Comparison of ENCODE assay signal across 9 cellular contexts in the genomic region with DNA sequence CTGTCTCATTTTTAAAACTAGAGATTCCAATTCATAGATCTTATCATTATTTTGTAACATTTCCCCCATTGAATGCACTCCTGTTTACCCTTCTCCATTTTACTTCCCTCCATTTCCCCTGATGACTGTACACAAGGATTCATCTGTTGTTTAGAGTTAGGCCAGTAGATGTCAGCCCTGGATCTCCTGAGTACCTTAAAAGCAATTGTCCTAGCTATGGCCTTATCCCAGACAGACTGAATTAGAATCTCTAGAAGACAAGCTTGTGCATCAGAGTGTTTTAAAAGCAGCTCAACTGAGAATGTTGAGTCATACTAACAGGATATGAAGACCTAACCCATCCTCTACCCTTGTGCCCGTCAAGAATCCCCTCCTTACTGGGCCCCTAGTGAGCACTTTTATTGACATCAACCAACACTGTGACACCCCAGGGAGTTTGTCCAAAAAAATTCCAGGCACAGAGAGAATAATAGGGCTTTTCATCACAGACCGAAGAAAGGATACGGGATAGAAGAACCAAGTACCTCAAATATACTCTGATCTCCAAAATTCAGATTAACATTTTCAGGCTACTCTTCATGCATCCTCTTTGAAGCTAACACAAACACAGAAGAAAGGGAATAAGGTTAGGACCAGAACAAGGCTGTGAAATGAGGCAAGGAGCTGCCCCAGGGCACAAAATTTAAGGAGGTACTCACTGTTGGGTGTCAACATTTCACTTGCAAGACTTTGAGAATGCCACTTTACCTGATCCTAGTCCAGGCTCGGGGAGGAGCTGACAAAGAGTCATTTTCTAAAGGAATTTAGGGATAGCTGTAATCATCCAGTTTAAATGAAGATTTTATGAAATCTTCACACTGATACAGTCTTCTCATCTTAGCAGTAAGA. TPM values are rescaled to one million over a fixed set of nuclear protein-coding genes. Genes with fewer than 3 reads are reported as not detected.
DNase-seq lines count a peak whose midpoint lies in the region; ATAC-seq and TF ChIP-seq lines count a peak whose summit lies in the region.
"Had no signal": no experiment of that assay in that cellular context is flagged by ENCODE, and none has a peak within 500 bp of the region (broad histone marks: within the 10 kb centered on the region; RNA-seq: fewer than 3 reads in every experiment).

No MANE protein-coding gene starts in this region.

- CTCF ChIA-PET in MCF 10A (lab: Yijun Ruan, JAX): interaction anchor here (0.6 to 5.7 kb wide), 53 partner anchors 10 to 1884 kb away, joined by 3 to 193 read pairs (median 4); a partner anchor contains a TSS

- no peak for TF ChIP-seq EP300 in Ishikawa (IDR thresholded peaks at IDR 0.05; ENCODE audit: borderline replicate concordance)

- no peak for TF ChIP-seq POLR2A in breast epithelium (IDR thresholded peaks at IDR 0.05)

- no peaks in the 10 kb centered on the region for H3K9me3 ChIP-seq in breast epithelium

- no peak overlapping the region for H3K27ac ChIP-seq in breast epithelium

- H3K36me3 Mint-ChIP-seq in MCF 10A (ENCODE audit: insufficient read depth, unreplicated experiment): no peaks in the 10 kb centered on the region

- no peaks in the 10 kb centered on the region for H3K27me3 Mint-ChIP-seq in MCF 10A (ENCODE audit: insufficient read depth, unreplicated experiment)
- H3K27me3 Mint-ChIP-seq in stimulated activated naive CD8-positive, alpha-beta T cell treated with anti-CD3 and anti-CD28 coated beads, Interleukin-15, amount 100 ng/mL, for 72 hours: no peaks in the 10 kb centered on the region

- H3K4me3 Mint-ChIP-seq in MCF 10A (ENCODE audit: unreplicated experiment): no peak overlapping the region
- H3K4me3 Mint-ChIP-seq in stimulated activated naive CD8-positive, alpha-beta T cell treated with anti-CD3 and anti-CD28 coated beads, Interleukin-15, amount 100 ng/mL, for 72 hours: peak overlapping the region; percentile 10 to 18
- H3K4me3 Mint-ChIP-seq: neural crest cell had no signal

- no TSS peak for BruUV-seq in MCF 10A (replicated peaks; lab: Mats Ljungman, UMichigan)

- TF ChIP-seq RAD21 in Ishikawa (IDR thresholded peaks at IDR 0.05; ENCODE audit: low read depth): peak; percentile 92

- no peak overlapping the region for H3K4me3 ChIP-seq in breast epithelium

- intact Hi-C loops in MCF 10A (cut with micrococcal nuclease) (loop anchor here (1.0 to 5.0 kb wide), 8 partner anchors 38 to 389 kb away; no protein-coding TSS in a partner anchor), breast epithelium (cut with DNase I; ENCODE audit: low total_unique reads) (no loop called here)

- no peaks in the 10 kb centered on the region for H3K27me3 ChIP-seq in breast epithelium

- H3K27ac Mint-ChIP-seq in MCF 10A (ENCODE audit: low read depth, unreplicated experiment): no peak overlapping the region
- peak overlapping the region; percentile 22 to 72 for H3K27ac Mint-ChIP-seq in stimulated activated naive CD8-positive, alpha-beta T cell treated with anti-CD3 and anti-CD28 coated beads, Interleukin-15, amount 100 ng/mL, for 72 hours

- peak; percentile 97 for ATAC-seq in GM21825 (IDR thresholded peaks at IDR 0.05; ENCODE audit: unreplicated experiment)
- ATAC-seq in stimulated activated naive CD8-positive, alpha-beta T cell treated with anti-CD3 and anti-CD28 coated beads, Interleukin-15, amount 100 ng/mL, for 72 hours: peak; percentile 96

- POLR2A ChIA-PET in MCF 10A (lab: Yijun Ruan, JAX): interaction anchor here (0.5 to 2.9 kb wide), 14 partner anchors 11 to 365 kb away, joined by 3 to 16 read pairs (median 4); a partner anchor contains a TSS

- DNase-seq in MCF 10A (ENCODE audit: unreplicated experiment): peak; percentile 81
- DNase-seq in breast epithelium (ENCODE audit: low spot score in 2 of 2): no peak
- peak; percentile 25 for DNase-seq in T1000 (lab: John Stamatoyannopoulos, UW)
- peak; percentile 26 for DNase-seq in foreskin melanocyte
- DNase-seq in stimulated activated naive CD8-positive, alpha-beta T cell treated with anti-CD3 and anti-CD28 coated beads, Interleukin-15, amount 100 ng/mL, for 72 hours: peak in 1 of 2 donors; percentile 33
- no peak for DNase-seq in NCI-H2029 treated with DMSO at 0.1 percent for 48 hours (lab: John Stamatoyannopoulos, UW)

- peaks cover 31% of the 10 kb centered on the region for H3K4me1 Mint-ChIP-seq in MCF 10A (ENCODE audit: insufficient read depth, unreplicated experiment)
- H3K4me1 Mint-ChIP-seq in stimulated activated naive CD8-positive, alpha-beta T cell treated with anti-CD3 and anti-CD28 coated beads, Interleukin-15, amount 100 ng/mL, for 72 hours: peaks cover 84% of the 10 kb centered on the region
- H3K4me1 Mint-ChIP-seq: neural crest cell had no signal

- no peaks in the 10 kb centered on the region for H3K4me1 ChIP-seq in breast epithelium

- peak; percentile 82 for TF ChIP-seq CTCF in MCF 10A (IDR thresholded peaks at IDR 0.05; ENCODE audit: unreplicated experiment)
- no peak for TF ChIP-seq CTCF in breast epithelium (IDR thresholded peaks at IDR 0.05)

- no peaks in the 10 kb centered on the region for H3K9me3 Mint-ChIP-seq in MCF 10A (ENCODE audit: unreplicated experiment)
- H3K9me3 Mint-ChIP-seq in stimulated activated naive CD8-positive, alpha-beta T cell treated with anti-CD3 and anti-CD28 coated beads, Interleukin-15, amount 100 ng/mL, for 72 hours: peaks cover 0 to 5% of the 10 kb centered on the region in 2 donors
- H3K9me3 Mint-ChIP-seq: neural crest cell had no signal

- H3K36me3 ChIP-seq in breast epithelium: no peaks in the 10 kb centered on the region

TF ChIP-seq in Ishikawa, 13 proteins besides CTCF, POLR2A, EP300 and RAD21:
- TF ChIP-seq YY1 (IDR thresholded peaks at IDR 0.05; ENCODE audit: low read depth) (peak; percentile 24; the same call in 1 of the 2 replicates), TCF12 (IDR thresholded peaks at IDR 0.05; ENCODE audit: low read depth) (no peak)
- TF ChIP-seq, protein P1, sequence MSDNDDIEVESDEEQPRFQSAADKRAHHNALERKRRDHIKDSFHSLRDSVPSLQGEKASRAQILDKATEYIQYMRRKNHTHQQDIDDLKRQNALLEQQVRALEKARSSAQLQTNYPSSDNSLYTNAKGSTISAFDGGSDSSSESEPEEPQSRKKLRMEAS (IDR thresholded peaks at IDR 0.05): no peak
TF ChIP-seq in Ishikawa: peak in this region for 1.

RNA-seq across cellular contexts. Expression of a gene that starts 17.1 kb away (rescaled TPM):
- total RNA-seq in MCF 10A (2022): 6.5 and 19.0 TPM in 2 replicates
- not detected for total RNA-seq in breast epithelium
- total RNA-seq: neural crest cell had no signal

RNA-seq across cellular contexts. Expression of a gene that starts 36.0 kb away (rescaled TPM):
- total RNA-seq in MCF 10A (2022) (0.09 TPM in 1 of 2 replicates, not detected in the other), breast epithelium (1 to 10 TPM; 1.4 to 8.2 (median 6.2) TPM)
- total RNA-seq: neural crest cell had no signal

Comparison
In these comparisons a context has a peak if more than half of its experiments do, and no peak if none do; other contexts are left out.
1. DNase-seq: peak in MCF 10A (single experiment), T1000 (single experiment) and foreskin melanocyte (single experiment); none in breast epithelium (0 of 2) and NCI-H2029 treated with DMSO at 0.1 percent for 48 hours (single experiment).